In the genomic region with DNA sequence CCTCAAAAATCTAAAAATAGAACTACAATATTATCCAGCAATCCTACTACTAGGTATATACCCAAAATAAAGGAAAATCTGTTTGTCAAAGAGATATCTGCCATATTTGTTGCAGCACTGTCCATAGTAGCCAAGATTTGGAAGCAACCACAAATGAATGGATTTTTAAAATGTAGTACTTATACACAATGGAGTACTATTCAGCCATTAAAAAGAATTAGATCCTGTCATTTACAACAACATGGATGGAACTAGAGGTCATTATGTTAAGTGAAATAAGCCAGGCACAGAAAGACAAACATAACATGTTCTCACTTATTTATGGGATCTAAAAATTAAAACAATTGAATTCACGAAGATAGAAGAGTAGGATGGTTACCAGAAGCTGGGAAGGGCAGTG, we compare ENCODE assay signal across 24 cellular contexts.
"Had no signal": no experiment of that assay in that cellular context is flagged by ENCODE, and none has a peak within 500 bp of the region (broad histone marks: within the 10 kb centered on the region; RNA-seq: fewer than 3 reads in every experiment).

No MANE protein-coding gene starts in this region.

- H3K36me3 ChIP-seq: esophagus muscularis mucosa, gastroesophageal sphincter, heart left ventricle, left lung, lower lobe of right lung had no signal

- H3K27ac ChIP-seq: coronary artery, esophagus muscularis mucosa, foreskin keratinocyte, gastroesophageal sphincter, heart left ventricle, hepatocyte, left lung, lower lobe of right lung had no signal

- H3K4me2 ChIP-seq: hepatocyte had no signal

- FAIRE-seq: endothelial cell of umbilical vein, frontal cortex, islet of Langerhans, keratinocyte had no signal

- H3K4me1 Mint-ChIP-seq: immature natural killer cell; mesothelial cell of epicardium; naive B cell; naive thymus-derived CD8-positive, alpha-beta T cell had no signal

- H3K4me1 ChIP-seq: foreskin keratinocyte, gastroesophageal sphincter, heart left ventricle, left lung, lower lobe of right lung had no signal

- H3K4me3 ChIP-seq: coronary artery, esophagus muscularis mucosa, gastroesophageal sphincter, heart left ventricle, hepatocyte, left lung, lower lobe of right lung, mucosa of descending colon had no signal

- H3K36me3 Mint-ChIP-seq: immature natural killer cell, naive B cell had no signal

- H3K27me3 ChIP-seq: dorsolateral prefrontal cortex, esophagus muscularis mucosa, foreskin keratinocyte, gastroesophageal sphincter, heart left ventricle, hepatocyte, left lung had no signal

- H2AFZ ChIP-seq: hepatocyte had no signal

- H3K27ac Mint-ChIP-seq: immature natural killer cell; mesothelial cell of epicardium; naive thymus-derived CD8-positive, alpha-beta T cell had no signal

- DNase-seq: dermis blood vessel endothelial cell; dorsolateral prefrontal cortex; effector CD4-positive, alpha-beta T cell; effector memory CD4-positive, alpha-beta T cell; foreskin keratinocyte; heart left ventricle; immature natural killer cell; left cardiac atrium; left lung; left ventricle myocardium superior; lower lobe of right lung; mesenchymal stem cell; mucosa of descending colon; naive B cell; naive thymus-derived CD8-positive, alpha-beta T cell had no signal

- H3K4me3 Mint-ChIP-seq: immature natural killer cell; mesothelial cell of epicardium; naive B cell; naive thymus-derived CD8-positive, alpha-beta T cell had no signal

- ATAC-seq: foreskin keratinocyte; gastroesophageal sphincter; heart left ventricle; left cardiac atrium; left lung; left ventricle myocardium superior; lower lobe of right lung; mucosa of descending colon; naive thymus-derived CD8-positive, alpha-beta T cell had no signal

- H3K9me3 ChIP-seq: esophagus muscularis mucosa, gastroesophageal sphincter, left lung, lower lobe of right lung, mucosa of descending colon had no signal

- H3K9me3 Mint-ChIP-seq: immature natural killer cell had no signal
